10 cellular contexts compared by ENCODE assay signal in genomic region chr3:120438971-120439370, GRCh38. TPM values are rescaled to one million over a fixed set of nuclear protein-coding genes. Genes with fewer than 3 reads are reported as not detected.
DNase-seq lines count a peak whose midpoint lies in the region; TF ChIP-seq lines count a peak whose summit lies in the region.
"Had no signal": no experiment of that assay in that cellular context is flagged by ENCODE, and none has a peak within 500 bp of the region (broad histone marks: within the 10 kb centered on the region; RNA-seq: fewer than 3 reads in every experiment).

No MANE protein-coding gene starts in this region.

- H3K56ac ChIP-seq in H9 (ENCODE audit: insufficient read length, low read depth, low read length) = no peak overlapping the region

- no TSS peak for BruUV-seq in A673 (replicated peaks; lab: Mats Ljungman, UMichigan)

- H3K27me3 ChIP-seq in right atrium auricular region (no peaks in the 10 kb centered on the region), prostate gland (replicated peaks; ENCODE audit: insufficient read depth) (no peaks in the 10 kb centered on the region), A673 (replicated peaks; ENCODE audit: insufficient read depth, low read depth, low read length, poor library complexity) (no peaks in the 10 kb centered on the region), H9 (ENCODE audit: insufficient read depth, low read length) (no peaks in the 10 kb centered on the region), Karpas-422 (ENCODE audit: low read length) (no peaks in the 10 kb centered on the region)
- H3K27me3 ChIP-seq: BLaER1 had no signal

- no peaks in the 10 kb centered on the region for H3K79me1 ChIP-seq in H9 (ENCODE audit: insufficient read depth, low read depth, low read length, poor library complexity, severe bottlenecking)

- H3K36me3 Mint-ChIP-seq in H9 (ENCODE audit: insufficient read depth in 1 of 3, low read depth in 3 of 3) = peaks cover 23 to 48% (median 46%) of the 10 kb centered on the region in 3 experiments; a peak in 6 of 7 replicates

- H3K4me2 ChIP-seq in H9 (ENCODE audit: insufficient read depth, insufficient read length, low read length) (no peak overlapping the region), Karpas-422 (ENCODE audit: low read depth, low read length, poor library complexity, severe bottlenecking) (no peak overlapping the region)
- H3K4me2 ChIP-seq: BLaER1 had no signal

- intact Hi-C loops in prostate gland (cut with DNase I) (no loop called here), A673 (cut with micrococcal nuclease; ENCODE audit: unreplicated experiment) (no loop called here)

- no peaks in the 10 kb centered on the region for H3K9me3 Mint-ChIP-seq in H9

- no peak overlapping the region for H2BK5ac ChIP-seq in H9 (ENCODE audit: insufficient read length, low read length)

- H3K4me3 ChIP-seq in cardiac fibroblast (replicated peaks in 1 of 2; ENCODE audit: low read depth in 2 of 2, low read length in 2 of 2) (no peak overlapping the region), right atrium auricular region (no peak overlapping the region), prostate gland (no peak overlapping the region), A673 (ENCODE audit: low read depth, low read length, poor library complexity, severe bottlenecking) (no peak overlapping the region), Karpas-422 (ENCODE audit: low read length) (no peak overlapping the region)
- H3K4me3 ChIP-seq: BLaER1, skin epidermis had no signal

- no peak overlapping the region for H2BK12ac ChIP-seq in H9 (ENCODE audit: insufficient read length, low read depth, low read length)

- no peak overlapping the region for H2BK20ac ChIP-seq in H9 (ENCODE audit: low read depth, low read length, poor library complexity, severe bottlenecking)

- POLR2A ChIA-PET in A673 (lab: Charles Lee; ENCODE audit: low non-redundant PET) = no interaction called here

- no peak overlapping the region for H2BK15ac ChIP-seq in H9 (ENCODE audit: low read depth, low read length)

- DNase-seq in EH (ENCODE audit: low read depth) (peak; percentile 97), cardiac fibroblast (ENCODE audit: low read depth in 2 of 2) (peak; percentile 90 to 91), right atrium auricular region (ENCODE audit: low spot score) (no peak), prostate gland (ENCODE audit: low spot score) (peak; percentile 65), A673 (ENCODE audit: low spot score) (no peak), H9 (no peak), Karpas-422 (no peak)
- no peak for DNase-seq in activated CD4-positive, CD25-positive, alpha-beta regulatory T cell treated with anti-CD3 and anti-CD28 coated beads, Interleukin-2, amount 50 U/mL, for 72 hours

- no peak for TF ChIP-seq CTCF in cardiac fibroblast (IDR thresholded peaks at IDR 0.05; ENCODE audit: low read depth, low read length)
- TF ChIP-seq CTCF in right atrium auricular region (IDR thresholded peaks at IDR 0.05) = no peak
- no peak for TF ChIP-seq CTCF in prostate gland (IDR thresholded peaks at IDR 0.05)
- TF ChIP-seq CTCF in A673 (conservative IDR thresholded peaks at IDR 0.05; ENCODE audit: low read depth, low read length) = no peak
- no peak for TF ChIP-seq CTCF in H9 (conservative IDR thresholded peaks at IDR 0.05)

- no peak overlapping the region for H4K91ac ChIP-seq in H9 (ENCODE audit: insufficient read length, low read depth, low read length)

- H3K9me2 ChIP-seq in Karpas-422 (replicated peaks; ENCODE audit: insufficient read depth, low read length) = no peaks in the 10 kb centered on the region

- no peak overlapping the region for H2AK5ac ChIP-seq in H9 (ENCODE audit: insufficient read length, low read length)

- no peaks in the 10 kb centered on the region for H3K27me3 Mint-ChIP-seq in H9 (ENCODE audit: low read depth)

- no peak overlapping the region for H2AFZ ChIP-seq in H9 (ENCODE audit: low read length)
- H2AFZ ChIP-seq in Karpas-422 (ENCODE audit: low read length) = no peak overlapping the region

- peak overlapping the region in 1 of 3 experiments; percentile 76; a peak in 1 of 7 replicates for H3K27ac Mint-ChIP-seq in H9

- no peak overlapping the region for H4K5ac ChIP-seq in H9 (ENCODE audit: insufficient read length, low read depth, low read length)

- peaks cover 33 to 47% of the 10 kb centered on the region in 2 experiments for H3K4me1 Mint-ChIP-seq in H9

- H3K27ac ChIP-seq in right atrium auricular region = peak overlapping the region; percentile 61 to 71
- peak overlapping the region; percentile 73 to 75 for H3K27ac ChIP-seq in prostate gland
- no peak overlapping the region for H3K27ac ChIP-seq in A673 (ENCODE audit: low read depth, low read length, poor library complexity, severe bottlenecking)
- H3K27ac ChIP-seq in H9 (ENCODE audit: insufficient read length, low read depth, low read length) = no peak overlapping the region
- no peak overlapping the region for H3K27ac ChIP-seq in Karpas-422 (ENCODE audit: low read length)
- H3K27ac ChIP-seq: BLaER1 had no signal

- 4% methylated on average over 6 of the region's 6 CpGs for WGBS in prostate gland
- WGBS in H9 (ENCODE audit: extremely low coverage, insufficient read length, low lambda C conversion rate) = no CpG with 5 or more reads among the region's 6 CpGs

- no peak for TF ChIP-seq POLR2A in prostate gland (IDR thresholded peaks at IDR 0.05)

- no peak overlapping the region for H3K23ac ChIP-seq in H9 (ENCODE audit: insufficient read length, low read depth, low read length)

- H3K4me1 ChIP-seq in right atrium auricular region = peaks cover 0 to 100% of the 10 kb centered on the region in 2 donors
- peaks cover 27% of the 10 kb centered on the region for H3K4me1 ChIP-seq in prostate gland (replicated peaks)
- H3K4me1 ChIP-seq in A673 (ENCODE audit: insufficient read depth, low read length, poor library complexity, severe bottlenecking) = peaks cover 26% of the 10 kb centered on the region
- H3K4me1 ChIP-seq in H9 (ENCODE audit: insufficient read depth, low read length) = peaks cover 12% of the 10 kb centered on the region
- H3K4me1 ChIP-seq in Karpas-422 (ENCODE audit: low read length) = no peaks in the 10 kb centered on the region

- no peak overlapping the region for H3K14ac ChIP-seq in H9 (ENCODE audit: insufficient read depth, low read length)

- no peaks in the 10 kb centered on the region for H3K23me2 ChIP-seq in H9 (ENCODE audit: insufficient read length, low read depth, low read length, poor library complexity, severe bottlenecking)

- no peaks in the 10 kb centered on the region for H3K9me3 ChIP-seq in right atrium auricular region
- no peaks in the 10 kb centered on the region for H3K9me3 ChIP-seq in prostate gland
- H3K9me3 ChIP-seq in A673 (ENCODE audit: low read depth, low read length, poor library complexity, severe bottlenecking) = no peaks in the 10 kb centered on the region
- H3K9me3 ChIP-seq in H9 (ENCODE audit: control insufficient read depth, low read depth, low read length) = no peaks in the 10 kb centered on the region
- no peaks in the 10 kb centered on the region for H3K9me3 ChIP-seq in Karpas-422 (ENCODE audit: low read length)
- H3K9me3 ChIP-seq: BLaER1 had no signal

- H3K4me3 Mint-ChIP-seq in H9 = no peak overlapping the region

- H3T11ph ChIP-seq in H9 (ENCODE audit: low read length) = no peak overlapping the region

- H3K18ac ChIP-seq in H9 (ENCODE audit: insufficient read length, low read depth, low read length) = no peak overlapping the region

- H3K79me2 ChIP-seq in H9 (ENCODE audit: insufficient read depth, low read length) = peaks cover 9% of the 10 kb centered on the region; the same call in 1 of the 2 replicates
- no peaks in the 10 kb centered on the region for H3K79me2 ChIP-seq in Karpas-422 (ENCODE audit: low read length)

- H2BK120ac ChIP-seq in H9 (ENCODE audit: low read depth, low read length, poor library complexity, severe bottlenecking) = no peak overlapping the region

- no peak overlapping the region for H4K8ac ChIP-seq in H9 (replicated peaks; ENCODE audit: insufficient read length, low read depth, low read length)

- H3K4ac ChIP-seq in H9 (ENCODE audit: low read depth, low read length) = no peak overlapping the region

- H4K20me1 ChIP-seq in H9 (ENCODE audit: control insufficient read depth, insufficient read depth, insufficient read length) (no peaks in the 10 kb centered on the region), Karpas-422 (ENCODE audit: insufficient read depth, low read depth, low read length) (no peaks in the 10 kb centered on the region)
- H4K20me1 ChIP-seq: BLaER1 had no signal

- peaks cover 65% of the 10 kb centered on the region for H3K36me3 ChIP-seq in right atrium auricular region
- H3K36me3 ChIP-seq in prostate gland = no peaks in the 10 kb centered on the region
- H3K36me3 ChIP-seq in A673 (ENCODE audit: insufficient read depth, low read length, poor library complexity, severe bottlenecking) = no peaks in the 10 kb centered on the region
- no peaks in the 10 kb centered on the region for H3K36me3 ChIP-seq in Karpas-422 (ENCODE audit: insufficient read depth, low read length)

- CTCF ChIA-PET in A673 (lab: Charles Lee) = no interaction called here

- H3K9ac ChIP-seq in H9 (ENCODE audit: extremely low read depth, insufficient read length, low read length) (no peak overlapping the region), Karpas-422 (ENCODE audit: low read length) (no peak overlapping the region)
- H3K9ac ChIP-seq: BLaER1 had no signal

RNA-seq across cellular contexts. Expression of gene FSTL1, which starts 11.8 kb away (rescaled TPM):
- total RNA-seq in right atrium auricular region (100 to 1,000 TPM; 327 to 380 TPM), prostate gland (100 to 1,000 TPM; 212 to 265 TPM), A673 (2021) (89.1 and 122 TPM in 2 replicates), H9 (2021) (305 and 326 TPM in 2 replicates)
- not detected in 2 replicates for total RNA-seq in Karpas-422 (2014; rRNA removed; shearing (Covaris generic); ENCODE audit: low replicate concordance)

Comparison
In these comparisons a context has a peak if more than half of its experiments do, and no peak if none do; other contexts are left out.
1. DNase-seq: peak in EH (single experiment), cardiac fibroblast (2 of 2) and prostate gland (single experiment); none in right atrium auricular region (single experiment), A673 (single experiment), activated CD4-positive, CD25-positive, alpha-beta regulatory T cell treated with anti-CD3 and anti-CD28 coated beads, Interleukin-2, amount 50 U/mL, for 72 hours (single experiment), H9 (single experiment) and Karpas-422 (single experiment).
2. H3K27ac ChIP-seq: peak in right atrium auricular region (2 of 2) and prostate gland (2 of 2); none in A673 (single experiment), H9 (single experiment) and Karpas-422 (single experiment).
3. RNA of gene FSTL1, which starts 11.8 kb away (total RNA-seq): 327 to 380 TPM in right atrium auricular region, 305 to 326 TPM in H9, 212 to 265 TPM in prostate gland and 89.1 to 122 TPM in A673; not detected in Karpas-422; every median in the first group is over 10 times any median in the second.